ENCODE assay signal across 8 cellular contexts in genomic region chr7:144738708-144739314, GRCh38.
DNase-seq lines count a peak whose midpoint lies in the region; ATAC-seq, FAIRE-seq and TF ChIP-seq lines count a peak whose summit lies in the region.

No MANE protein-coding gene starts in this region.

- ATAC-seq in GM18858 (IDR thresholded peaks at IDR 0.05; ENCODE audit: unreplicated experiment) (peak; percentile 87), HG02970 (IDR thresholded peaks at IDR 0.05; ENCODE audit: low FRiP score, unreplicated experiment) (peak; percentile 80)

- no peak overlapping the region for H3K4me3 ChIP-seq in brain microvascular endothelial cell (ENCODE audit: low read depth, low read length)
- H3K4me3 ChIP-seq in liver (ENCODE audit: low read depth in 1 of 3, low read length in 3 of 3), result no peak overlapping the region
- H3K4me3 ChIP-seq in effector memory CD4-positive, alpha-beta T cell (ENCODE audit: insufficient read depth, low read depth, low read length, poor library complexity, severe bottlenecking), result no peak overlapping the region

- no peak overlapping the region for H3K27ac ChIP-seq in brain microvascular endothelial cell
- no peak overlapping the region for H3K27ac ChIP-seq in liver (ENCODE audit: low read depth in 1 of 2, low read length in 2 of 2)
- no peak overlapping the region for H3K27ac ChIP-seq in effector memory CD4-positive, alpha-beta T cell (ENCODE audit: insufficient read depth, low read length, poor library complexity, severe bottlenecking)

- H3K4me1 ChIP-seq in liver (ENCODE audit: control insufficient read depth in 4 of 4, insufficient read depth in 4 of 4, low read length in 3 of 4), result no peaks in the 10 kb centered on the region
- H3K4me1 ChIP-seq in effector memory CD4-positive, alpha-beta T cell (ENCODE audit: control insufficient read depth, insufficient read depth, low read length, poor library complexity, severe bottlenecking), result no peaks in the 10 kb centered on the region

- TF ChIP-seq CTCF in D721Med (IDR thresholded peaks at IDR 0.05; ENCODE audit: insufficient read depth, missing control alignments) (peak; percentile 65), brain microvascular endothelial cell (IDR thresholded peaks at IDR 0.05; ENCODE audit: low read depth, low read length, missing control alignments) (peak; percentile 69), liver (IDR thresholded peaks at IDR 0.05; ENCODE audit: low read depth, low read length, missing input control) (peak; percentile 68)

- DNase-seq in D721Med (ENCODE audit: insufficient read length, low spot score) (no peak), NCI-H460 (ENCODE audit: extremely low read depth, low read depth) (peak; percentile 50), brain microvascular endothelial cell (peak; percentile 12), HTR-8/SVneo (ENCODE audit: insufficient read length, low spot score) (no peak)
- no peak for DNase-seq in effector memory CD4-positive, alpha-beta T cell

- H3K27me3 ChIP-seq in brain microvascular endothelial cell (replicated peaks) (no peaks in the 10 kb centered on the region), liver (ENCODE audit: control insufficient read depth in 4 of 4, insufficient read depth in 4 of 4, low read length in 3 of 4) (no peaks in the 10 kb centered on the region)
- H3K27me3 ChIP-seq in effector memory CD4-positive, alpha-beta T cell (replicated peaks; ENCODE audit: control insufficient read depth, insufficient read depth, low read length, poor library complexity, severe bottlenecking), result no peaks in the 10 kb centered on the region

- no peaks in the 10 kb centered on the region for H3K9me3 ChIP-seq in liver (ENCODE audit: control insufficient read depth in 4 of 4, low read length in 3 of 4)
- H3K9me3 ChIP-seq in effector memory CD4-positive, alpha-beta T cell (ENCODE audit: control insufficient read depth, low read length), result no peaks in the 10 kb centered on the region

- H3K36me3 ChIP-seq in brain microvascular endothelial cell (replicated peaks) (no peaks in the 10 kb centered on the region), liver (ENCODE audit: control insufficient read depth in 4 of 4, insufficient read depth in 3 of 4, low read depth in 1 of 4, low read length in 3 of 4) (no peaks in the 10 kb centered on the region)
- H3K36me3 ChIP-seq in effector memory CD4-positive, alpha-beta T cell (ENCODE audit: control insufficient read depth, insufficient read depth, low read length), result no peaks in the 10 kb centered on the region

- H3K9ac ChIP-seq in liver (ENCODE audit: low read depth in 1 of 2, low read length in 2 of 2), result no peak overlapping the region

- in situ Hi-C loops in brain microvascular endothelial cell (cut with HindIII; ENCODE audit: low pct_ligation_motif_present, low sequenced_read_pairs), result no loop called here

- peak; percentile 75 to 82 for TF ChIP-seq RAD21 in liver (IDR thresholded peaks at IDR 0.05)

- WGBS in liver, result 30% methylated on average over 5 of the region's 5 CpGs

- FAIRE-seq in D721Med (lab: Jason Lieb, UNC), result peak; percentile 72
- no peak for FAIRE-seq in HTR-8/SVneo (lab: Jason Lieb, UNC)

TF ChIP-seq in liver, 16 proteins besides CTCF, POLR2A, EP300 and RAD21:
- TF ChIP-seq RXRA (IDR thresholded peaks at IDR 0.05), result no peak

Comparison
In these comparisons a context has a peak if more than half of its experiments do, and no peak if none do; other contexts are left out.
1. DNase-seq: peak in NCI-H460 (single experiment) and brain microvascular endothelial cell (single experiment); none in D721Med (single experiment), HTR-8/SVneo (single experiment) and effector memory CD4-positive, alpha-beta T cell (0 of 3).
2. Peak in every context shown above with its lines, with median percentiles within 50 percentile points of each other: CTCF ChIP-seq.